Comparison of ENCODE assay signal across 8 cellular contexts in genomic region chr17:1643293-1643998, GRCh38. TPM values are rescaled to one million over a fixed set of nuclear protein-coding genes. Genes with fewer than 3 reads are reported as not detected.
DNase-seq lines count a peak whose midpoint lies in the region; ATAC-seq and TF ChIP-seq lines count a peak whose summit lies in the region.

No MANE protein-coding gene starts in this region.

- 0 to 20% methylated on average over 1 of the region's 90 CpGs for WGBS in lower leg skin, 2 donors

- no peaks in the 10 kb centered on the region for H3K9me3 Mint-ChIP-seq in chondrocyte (ENCODE audit: low read depth)
- H3K9me3 Mint-ChIP-seq in stimulated activated naive CD8-positive, alpha-beta T cell treated with anti-CD3 and anti-CD28 coated beads, Interleukin-15, Interleukin-2, amounts not matched to agents 100 ng/mL and 50 ng/mL, for 24 hours: no peaks in the 10 kb centered on the region

- ATAC-seq in GM19397 (IDR thresholded peaks at IDR 0.05; ENCODE audit: unreplicated experiment): no peak
- no peak for ATAC-seq in omental fat pad (ENCODE audit: low FRiP score)

- intact Hi-C loops in lower leg skin (cut with DNase I; ENCODE audit: low total_unique reads): loop anchor here (10.0 kb wide), 1 partner anchor 69 kb away; no protein-coding TSS in a partner anchor

- no peak for TF ChIP-seq CTCF in BJ (IDR thresholded peaks at IDR 0.05; ENCODE audit: insufficient read depth, low read depth, low read length)
- peak; percentile 69 for TF ChIP-seq CTCF in VCaP (conservative IDR thresholded peaks at IDR 0.05)
- TF ChIP-seq CTCF in chondrocyte (IDR thresholded peaks at IDR 0.05): peak; percentile 68
- no peak for TF ChIP-seq CTCF in lower leg skin (IDR thresholded peaks at IDR 0.05)
- TF ChIP-seq CTCF in omental fat pad (IDR thresholded peaks at IDR 0.05): no peak

- H3K27me3 Mint-ChIP-seq in chondrocyte (ENCODE audit: low read depth): peaks cover 2% of the 10 kb centered on the region
- H3K27me3 Mint-ChIP-seq in stimulated activated naive CD8-positive, alpha-beta T cell treated with anti-CD3 and anti-CD28 coated beads, Interleukin-15, Interleukin-2, amounts not matched to agents 100 ng/mL and 50 ng/mL, for 24 hours: no peaks in the 10 kb centered on the region

- no peaks in the 10 kb centered on the region for H3K9me3 ChIP-seq in HAP-1

- in situ Hi-C loops in HAP-1 (cut with MboI; ENCODE audit: low sequenced_read_pairs): loop anchor here (10.0 to 25.0 kb wide), 2 partner anchors 379 to 394 kb away; partner anchors contain the start of genes DPH1, OVCA2 and RTN4RL1

- CTCF ChIA-PET in BJ (lab: Yijun Ruan, JAX): interaction anchor here (0.6 to 3.2 kb wide), 4 partner anchors 8 to 78 kb away, joined by 3 to 20 read pairs (median 4); no protein-coding TSS in a partner anchor

- H3K4me3 ChIP-seq in BJ (ENCODE audit: low read depth, low read length) (peak overlapping the region; percentile 33), HAP-1 (peak overlapping the region; percentile 12; the same call in 1 of the 2 replicates), lower leg skin (ENCODE audit: low read depth, poor library complexity, severe bottlenecking) (peak overlapping the region; percentile 7)

- H3K36me3 ChIP-seq in BJ (ENCODE audit: control insufficient read depth, insufficient read depth, low read length): no peaks in the 10 kb centered on the region
- no peaks in the 10 kb centered on the region for H3K36me3 ChIP-seq in HAP-1 (replicated peaks)

- H3K27me3 ChIP-seq in BJ (ENCODE audit: control insufficient read depth, insufficient read depth, low read length): no peaks in the 10 kb centered on the region
- H3K27me3 ChIP-seq in HAP-1 (ENCODE audit: low read depth): no peaks in the 10 kb centered on the region

- H3K4me3 Mint-ChIP-seq in chondrocyte (ENCODE audit: unreplicated experiment): peak overlapping the region; percentile 71
- H3K4me3 Mint-ChIP-seq in stimulated activated naive CD8-positive, alpha-beta T cell treated with anti-CD3 and anti-CD28 coated beads, Interleukin-15, Interleukin-2, amounts not matched to agents 100 ng/mL and 50 ng/mL, for 24 hours: peak overlapping the region; percentile 85

- no peaks in the 10 kb centered on the region for H3K36me3 Mint-ChIP-seq in chondrocyte (ENCODE audit: low read depth)
- H3K36me3 Mint-ChIP-seq in stimulated activated naive CD8-positive, alpha-beta T cell treated with anti-CD3 and anti-CD28 coated beads, Interleukin-15, Interleukin-2, amounts not matched to agents 100 ng/mL and 50 ng/mL, for 24 hours (ENCODE audit: low read depth): no peaks in the 10 kb centered on the region

- peaks cover 5% of the 10 kb centered on the region for H3K4me1 ChIP-seq in HAP-1

- POLR2A ChIA-PET in BJ (lab: Charles Lee): no interaction called here

- no peak overlapping the region for H3K27ac Mint-ChIP-seq in chondrocyte (ENCODE audit: unreplicated experiment)
- no peak overlapping the region for H3K27ac Mint-ChIP-seq in stimulated activated naive CD8-positive, alpha-beta T cell treated with anti-CD3 and anti-CD28 coated beads, Interleukin-15, Interleukin-2, amounts not matched to agents 100 ng/mL and 50 ng/mL, for 24 hours

- DNase-seq in BJ (ENCODE audit: low read depth) (no peak), HAP-1 (ENCODE audit: low spot score in 2 of 2) (peak in 1 of 2 experiments; percentile 74), chondrocyte (ENCODE audit: low spot score) (no peak), lower leg skin (ENCODE audit: low spot score in 2 of 2) (no peak), omental fat pad (ENCODE audit: low spot score) (no peak)

- peaks cover 12% of the 10 kb centered on the region for H3K4me1 Mint-ChIP-seq in chondrocyte (ENCODE audit: low read depth)
- peaks cover 40% of the 10 kb centered on the region for H3K4me1 Mint-ChIP-seq in stimulated activated naive CD8-positive, alpha-beta T cell treated with anti-CD3 and anti-CD28 coated beads, Interleukin-15, Interleukin-2, amounts not matched to agents 100 ng/mL and 50 ng/mL, for 24 hours (ENCODE audit: low read depth)

- no peak for TF ChIP-seq POLR2A in lower leg skin (IDR thresholded peaks at IDR 0.05)

- peak overlapping the region; percentile 78 for H3K27ac ChIP-seq in VCaP

RNA-seq across cellular contexts. Expression of gene SCARF1, which starts 2.1 kb away (rescaled TPM):
- polyA plus RNA-seq in BJ (2011; rRNA removed): 0.11 and 0.12 TPM in 2 replicates
- not detected in 2 replicates for polyA minus RNA-seq in BJ (2011; rRNA and poly(A)+ RNA removed)
- total RNA-seq in chondrocyte (0.42 to 0.64 TPM (median 0.51 TPM) in 3 replicates), lower leg skin (10 to 100 TPM in 1 of 4 donors, 1 to 10 TPM in 3; 4.9 to 10.0 (median 9.1) TPM), omental fat pad (10 to 100 TPM in 3 of 4 donors, 1 to 10 TPM in 1; 7.2 to 43.0 (median 18.8) TPM)

RNA-seq across cellular contexts. Expression of gene RILP, which starts 6.2 kb away (rescaled TPM):
- polyA plus RNA-seq in BJ (2011; rRNA removed): 5.3 and 6.2 TPM in 2 replicates
- polyA minus RNA-seq in BJ (2011; rRNA and poly(A)+ RNA removed): 1.4 and 2.6 TPM in 2 replicates
- total RNA-seq in chondrocyte: 1.8 to 2.0 TPM (median 1.8 TPM) in 3 replicates
- total RNA-seq in lower leg skin: 10 to 100 TPM; 17.0 to 32.7 (median 19.5) TPM
- 10 to 100 TPM; 26.5 to 60.5 (median 35.6) TPM for total RNA-seq in omental fat pad

RNA-seq across cellular contexts. Expression of gene SLC43A2, which starts 14.8 kb away (rescaled TPM):
- polyA plus RNA-seq in BJ (2011; rRNA removed): 5.0 and 8.9 TPM in 2 replicates
- 8.1 and 9.6 TPM in 2 replicates for polyA minus RNA-seq in BJ (2011; rRNA and poly(A)+ RNA removed)
- total RNA-seq in chondrocyte (3.0 to 3.7 TPM (median 3.3 TPM) in 3 replicates), lower leg skin (10 to 100 TPM in 2 of 4 donors, 1 to 10 TPM in 2; 5.6 to 14.5 (median 9.6) TPM), omental fat pad (10 to 100 TPM; 21.0 to 39.9 (median 23.1) TPM)

RNA-seq across cellular contexts. Expression of gene PRPF8, which starts 41.2 kb away (rescaled TPM):
- 113 and 194 TPM in 2 replicates for polyA plus RNA-seq in BJ (2011; rRNA removed)
- 292 and 302 TPM in 2 replicates for polyA minus RNA-seq in BJ (2011; rRNA and poly(A)+ RNA removed)
- total RNA-seq in chondrocyte (164 to 235 TPM (median 164 TPM) in 3 replicates), lower leg skin (100 to 1,000 TPM; 140 to 228 (median 173) TPM), omental fat pad (100 to 1,000 TPM; 146 to 215 (median 183) TPM)

Comparison
In these comparisons a context has a peak if more than half of its experiments do, and no peak if none do; other contexts are left out.
1. CTCF ChIP-seq: peak in VCaP (single experiment) and chondrocyte (single experiment); none in BJ (single experiment), lower leg skin (0 of 3) and omental fat pad (0 of 3).
2. Peak in every context shown above with its lines, with median percentiles within 50 percentile points of each other: H3K4me3 ChIP-seq.